8 cellular contexts compared by ENCODE assay signal in genomic region chr2:135875491-135876065, GRCh38. TPM values are rescaled to one million over a fixed set of nuclear protein-coding genes. Genes with fewer than 3 reads are reported as not detected.
DNase-seq lines count a peak whose midpoint lies in the region; ATAC-seq and TF ChIP-seq lines count a peak whose summit lies in the region.

No MANE protein-coding gene starts in this region.

- peak overlapping the region; percentile 91 for H3K4me2 ChIP-seq in neural cell (ENCODE audit: low read length)

- H3K4me1 Mint-ChIP-seq in activated T-cell treated with anti-CD3 and anti-CD28 coated beads, Interleukin-2, amount 50 U/mL, for 24 hours (ENCODE audit: low read depth): peaks cover 49% of the 10 kb centered on the region

- no peak for DNase-seq in BJ (ENCODE audit: low read depth)
- DNase-seq in NT2/D1 (ENCODE audit: low read depth, low spot score): no peak
- peak; percentile 88 for DNase-seq in activated T-cell treated with anti-CD3 and anti-CD28 coated beads, Interleukin-2, amount 50 U/mL, for 24 hours
- DNase-seq in fibroblast of mammary gland (ENCODE audit: low read depth): peak; percentile 67

- H3K36me3 Mint-ChIP-seq in activated T-cell treated with anti-CD3 and anti-CD28 coated beads, Interleukin-2, amount 50 U/mL, for 24 hours (ENCODE audit: low read depth): peaks cover 58% of the 10 kb centered on the region

- H2AFZ ChIP-seq in neural cell (ENCODE audit: low read depth, low read length): peak overlapping the region; percentile 40

- TF ChIP-seq CTCF in BJ (IDR thresholded peaks at IDR 0.05; ENCODE audit: insufficient read depth, low read depth, low read length): no peak
- no peak for TF ChIP-seq CTCF in fibroblast of mammary gland (conservative IDR thresholded peaks at IDR 0.05; ENCODE audit: control insufficient read depth, insufficient read depth, low read depth, low read length)
- TF ChIP-seq CTCF in neural cell (IDR thresholded peaks at IDR 0.05; ENCODE audit: poor library complexity, severe bottlenecking): no peak

- CTCF ChIA-PET in BJ (lab: Yijun Ruan, JAX): interaction anchor here (0.6 to 2.2 kb wide), 3 partner anchors 11 to 78 kb away, joined by 4 to 13 read pairs (median 5); no protein-coding TSS in a partner anchor

- no peaks in the 10 kb centered on the region for H3K9me3 ChIP-seq in NT2/D1 (ENCODE audit: insufficient read depth, low read length)
- no peaks in the 10 kb centered on the region for H3K9me3 ChIP-seq in neural cell (ENCODE audit: low read length)
- no peaks in the 10 kb centered on the region for H3K9me3 ChIP-seq in stomach smooth muscle (ENCODE audit: control insufficient read depth in 2 of 2, low read length in 2 of 2)

- no peaks in the 10 kb centered on the region for H3K9me2 ChIP-seq in neural cell (ENCODE audit: insufficient read depth, low read length)

- in situ Hi-C loops in GM18951 (cut with MboI; ENCODE audit: low sequenced_read_pairs, unreplicated experiment): no loop called here

- TF ChIP-seq RAD21 in neural cell (conservative IDR thresholded peaks at IDR 0.05): no peak

- peak; percentile 51 for TF ChIP-seq POLR2A in GM18951 (IDR thresholded peaks at IDR 0.05; ENCODE audit: extremely low read depth, insufficient read depth, insufficient read length)

- H3K27me3 Mint-ChIP-seq in activated T-cell treated with anti-CD3 and anti-CD28 coated beads, Interleukin-2, amount 50 U/mL, for 24 hours: no peaks in the 10 kb centered on the region

- H3K9ac ChIP-seq in NT2/D1 (ENCODE audit: insufficient read length, low read depth) (peak overlapping the region; percentile 89), neural cell (ENCODE audit: low read length) (peak overlapping the region; percentile 55), stomach smooth muscle (ENCODE audit: low read length in 2 of 2) (peak overlapping the region; percentile 66 to 75)

- POLR2A ChIA-PET in BJ (lab: Charles Lee): no interaction called here

- H4K20me1 ChIP-seq in neural cell (ENCODE audit: insufficient read depth): no peaks in the 10 kb centered on the region

- H3K9me3 Mint-ChIP-seq in activated T-cell treated with anti-CD3 and anti-CD28 coated beads, Interleukin-2, amount 50 U/mL, for 24 hours: no peaks in the 10 kb centered on the region

- H3K4me3 ChIP-seq in BJ (ENCODE audit: low read depth, low read length) (peak overlapping the region; percentile 50), NT2/D1 (ENCODE audit: insufficient read length, low read depth) (peak overlapping the region; percentile 84), fibroblast of mammary gland (ENCODE audit: control insufficient read depth, low read depth, low read length) (peak overlapping the region; percentile 73), neural cell (ENCODE audit: low read length) (peak overlapping the region; percentile 90), stomach smooth muscle (ENCODE audit: low read length in 2 of 2) (peak overlapping the region; percentile 74 to 81)

- H3F3A ChIP-seq in neural cell (ENCODE audit: insufficient read depth, low read length, poor library complexity, severe bottlenecking): no peaks in the 10 kb centered on the region

- H3K27ac ChIP-seq in neural cell (ENCODE audit: low read length): no peak overlapping the region
- H3K27ac ChIP-seq in stomach smooth muscle (ENCODE audit: low read length): peak overlapping the region; percentile 74

- H3K27me3 ChIP-seq in BJ (ENCODE audit: control insufficient read depth, insufficient read depth, low read length): no peaks in the 10 kb centered on the region
- no peaks in the 10 kb centered on the region for H3K27me3 ChIP-seq in NT2/D1 (ENCODE audit: insufficient read depth, insufficient read length)
- H3K27me3 ChIP-seq in neural cell (ENCODE audit: insufficient read depth, low read depth, low read length): no peaks in the 10 kb centered on the region
- H3K27me3 ChIP-seq in stomach smooth muscle (ENCODE audit: control insufficient read depth in 1 of 2, insufficient read depth in 2 of 2, low read length in 2 of 2): no peaks in the 10 kb centered on the region

- peak; percentile 69 for ATAC-seq in HG03135 (IDR thresholded peaks at IDR 0.05; ENCODE audit: unreplicated experiment)

- no peak for TF ChIP-seq EP300 in neural cell (conservative IDR thresholded peaks at IDR 0.05; ENCODE audit: poor library complexity, severe bottlenecking)

- H3K36me3 ChIP-seq in BJ (ENCODE audit: control insufficient read depth, insufficient read depth, low read length) (0 out of 2 replicates have a peak, but pooled peaks cover 2% of the 10 kb centered on the region), NT2/D1 (ENCODE audit: insufficient read depth, insufficient read length, low read length) (peaks cover 39% of the 10 kb centered on the region), neural cell (ENCODE audit: insufficient read depth, low read length) (no peaks in the 10 kb centered on the region), stomach smooth muscle (ENCODE audit: control insufficient read depth in 2 of 2, insufficient read depth in 2 of 2, low read length in 2 of 2) (peaks cover 2 to 5% of the 10 kb centered on the region in 2 donors)

- no peaks in the 10 kb centered on the region for H3K4me1 ChIP-seq in NT2/D1 (ENCODE audit: insufficient read depth, insufficient read length)
- H3K4me1 ChIP-seq in stomach smooth muscle (ENCODE audit: control insufficient read depth, insufficient read depth, low read length): peaks cover 6% of the 10 kb centered on the region

- H3K4me3 Mint-ChIP-seq in activated T-cell treated with anti-CD3 and anti-CD28 coated beads, Interleukin-2, amount 50 U/mL, for 24 hours: peak overlapping the region; percentile 97

- peak overlapping the region; percentile 99 for H3K27ac Mint-ChIP-seq in activated T-cell treated with anti-CD3 and anti-CD28 coated beads, Interleukin-2, amount 50 U/mL, for 24 hours

- H3K79me2 ChIP-seq in neural cell (replicated peaks; ENCODE audit: insufficient read depth, low read length): peaks cover 4% of the 10 kb centered on the region

TF ChIP-seq in neural cell, 6 proteins besides CTCF, POLR2A, EP300 and RAD21:
- no peak for TF ChIP-seq SMC3 (conservative IDR thresholded peaks at IDR 0.05; ENCODE audit: poor library complexity)
- TF ChIP-seq EZH2 (IDR thresholded peaks at IDR 0.05; ENCODE audit: borderline replicate concordance, insufficient read depth, low read length, poor library complexity, severe bottlenecking): no peak
- TF ChIP-seq REST (IDR thresholded peaks at IDR 0.05; ENCODE audit: borderline replicate concordance): no peak
TF ChIP-seq in neural cell: peak in this region for 0.

RNA-seq across cellular contexts. Expression of gene MCM6, which starts 0.7 kb away (rescaled TPM):
- polyA plus RNA-seq in BJ (2011; rRNA removed) (15.7 and 23.3 TPM in 2 replicates), neural cell (7.0 and 7.1 TPM in 2 replicates)
- 14.3 and 19.6 TPM in 2 replicates for polyA minus RNA-seq in BJ (2011; rRNA and poly(A)+ RNA removed)
- polyA minus RNA-seq in neural cell: 9.5 and 11.5 TPM in 2 replicates

RNA-seq across cellular contexts. Expression of gene LCT, which starts 38.6 kb away (rescaled TPM):
- polyA plus RNA-seq in BJ (2011; rRNA removed): not detected in 2 replicates
- polyA minus RNA-seq in BJ (2011; rRNA and poly(A)+ RNA removed): 0.19 TPM in 1 of 2 replicates, not detected in the other
- polyA plus RNA-seq in neural cell: not detected in 2 replicates
- 0.24 TPM in 1 of 2 replicates, not detected in the other for polyA minus RNA-seq in neural cell

Comparison
In these comparisons a context has a peak if more than half of its experiments do, and no peak if none do; other contexts are left out.
1. DNase-seq: peak in activated T-cell treated with anti-CD3 and anti-CD28 coated beads, Interleukin-2, amount 50 U/mL, for 24 hours (single experiment) and fibroblast of mammary gland (single experiment); none in BJ (single experiment) and NT2/D1 (single experiment).
2. Peak in every context shown above with its lines, with median percentiles within 50 percentile points of each other: H3K4me3 ChIP-seq and H3K9ac ChIP-seq.